In the genomic region with DNA sequence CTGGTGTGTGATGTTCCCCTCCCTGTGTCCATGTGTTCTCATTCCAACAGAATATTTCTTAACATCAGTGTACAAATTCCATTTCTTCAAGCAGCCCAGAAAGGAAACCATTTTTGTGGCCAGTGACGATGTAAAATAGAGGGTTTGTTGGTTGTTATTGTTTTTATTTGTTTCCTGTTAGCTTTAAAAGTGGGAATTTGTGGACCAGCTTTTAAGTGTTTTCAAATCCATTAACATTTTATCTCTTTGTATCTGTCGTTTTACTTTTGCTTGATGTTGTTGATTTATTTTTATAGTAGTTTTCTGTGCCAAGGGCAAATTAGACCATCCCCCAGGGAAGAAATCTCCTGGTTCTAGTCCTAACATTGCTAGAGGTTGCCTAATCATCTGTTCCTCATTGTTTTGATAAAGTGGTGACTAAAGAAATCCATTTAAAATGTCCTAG, we compare ENCODE assay signal across 16 cellular contexts.
DNase-seq lines count a peak whose midpoint lies in the region; ATAC-seq and TF ChIP-seq lines count a peak whose summit lies in the region.
"Had no signal": no experiment of that assay in that cellular context is flagged by ENCODE, and none has a peak within 500 bp of the region (broad histone marks: within the 10 kb centered on the region; RNA-seq: fewer than 3 reads in every experiment).

No MANE protein-coding gene starts in this region.

- H3K27me3 ChIP-seq in adipocyte (replicated peaks; ENCODE audit: control insufficient read depth, insufficient read depth, low read length) (no peaks in the 10 kb centered on the region), subcutaneous abdominal adipose tissue (ENCODE audit: control insufficient read depth in 5 of 5, insufficient read depth in 4 of 5, low read length in 5 of 5) (no peaks in the 10 kb centered on the region)
- H3K27me3 ChIP-seq: esophagus squamous epithelium had no signal

- ATAC-seq in GM19035 (IDR thresholded peaks at IDR 0.05; ENCODE audit: unreplicated experiment) = no peak
- ATAC-seq: T-helper 17 cell had no signal

- TF ChIP-seq CTCF in fibroblast of villous mesenchyme (IDR thresholded peaks at IDR 0.05; ENCODE audit: insufficient read depth, low read depth, low read length) = no peak

- H3K27ac ChIP-seq in subcutaneous abdominal adipose tissue (ENCODE audit: low read depth, low read length) = peak overlapping the region; percentile 20

- peaks cover 58% of the 10 kb centered on the region for H3K4me1 ChIP-seq in adipocyte (ENCODE audit: control insufficient read depth, insufficient read depth, low read length)
- H3K4me1 ChIP-seq in subcutaneous abdominal adipose tissue (ENCODE audit: control insufficient read depth in 5 of 5, insufficient read depth in 5 of 5, low read length in 5 of 5) = peaks cover 2 to 29% (median 25%) of the 10 kb centered on the region in 5 donors

- H3K9ac ChIP-seq in adipocyte (ENCODE audit: low read length) (peak overlapping the region; percentile 81), subcutaneous abdominal adipose tissue (ENCODE audit: low read length in 5 of 5) (no peak overlapping the region)

- peak overlapping the region; percentile 51 for H3K4me3 ChIP-seq in adipocyte (ENCODE audit: low read length)
- H3K4me3 ChIP-seq in fibroblast of villous mesenchyme (ENCODE audit: low read depth, low read length) = no peak overlapping the region
- H3K4me3 ChIP-seq in subcutaneous abdominal adipose tissue (ENCODE audit: low read depth in 1 of 5, low read length in 5 of 5) = peak overlapping the region in 1 of 5 donors; percentile 15
- H3K4me3 ChIP-seq: esophagus squamous epithelium had no signal

- H3K36me3 ChIP-seq in adipocyte (ENCODE audit: control insufficient read depth, insufficient read depth, low read length, severe bottlenecking) (no peaks in the 10 kb centered on the region), subcutaneous abdominal adipose tissue (ENCODE audit: control insufficient read depth in 5 of 5, insufficient read depth in 5 of 5, low read length in 5 of 5) (peaks cover 0 to 15% (median 6%) of the 10 kb centered on the region in 5 donors)

- no peaks in the 10 kb centered on the region for H3K9me3 ChIP-seq in adipocyte (ENCODE audit: control insufficient read depth, low read length)
- H3K9me3 ChIP-seq in subcutaneous abdominal adipose tissue (ENCODE audit: control insufficient read depth in 5 of 5, low read length in 5 of 5) = no peaks in the 10 kb centered on the region
- H3K9me3 ChIP-seq: esophagus squamous epithelium had no signal

- DNase-seq in GM04503 (ENCODE audit: low read depth) = peak; percentile 74
- DNase-seq in adipocyte (ENCODE audit: low read depth) = peak; percentile 88
- DNase-seq in fibroblast of villous mesenchyme (ENCODE audit: low read depth) = peak; percentile 80
- no peak for DNase-seq in KG1 (lab: John Stamatoyannopoulos, UW)
- no peak for DNase-seq in NCI-H2107 (lab: John Stamatoyannopoulos, UW)
- DNase-seq: activated naive CD8-positive, alpha-beta T cell treated with anti-CD3 and anti-CD28 coated beads, Interleukin-2, amount 10 ng/mL, durations not matched to agents 7 days and 5 days; activated T-cell treated with anti-CD3 and anti-CD28 coated beads, Interleukin-2, amount 50 U/mL, for 24 hours; CD8-positive, alpha-beta memory T cell; esophagus squamous epithelium; mesendoderm; NCI-H1436 treated with DMSO at 0.1 percent for 48 hours; NCI-H524; stimulated activated CD4-positive, alpha-beta T cell treated with anti-CD3 and anti-CD28 coated beads, Interleukin-15, amount 100 ng/mL, for 24 hours; T-helper 17 cell had no signal

Comparison
In these comparisons a context has a peak if more than half of its experiments do, and no peak if none do; other contexts are left out.
1. DNase-seq: peak in GM04503 (single experiment), adipocyte (single experiment) and fibroblast of villous mesenchyme (single experiment); none in KG1 (single experiment) and NCI-H2107 (single experiment).